ENCODE assay signal across 18 cellular contexts in genomic region chr10:32906595-32906994, GRCh38. TPM values are rescaled to one million over a fixed set of nuclear protein-coding genes. Genes with fewer than 3 reads are reported as not detected.
DNase-seq lines count a peak whose midpoint lies in the region; ATAC-seq and TF ChIP-seq lines count a peak whose summit lies in the region.
"Had no signal": no experiment of that assay in that cellular context is flagged by ENCODE, and none has a peak within 500 bp of the region (broad histone marks: within the 10 kb centered on the region; RNA-seq: fewer than 3 reads in every experiment).

No MANE protein-coding gene starts in this region.

- H2BK5ac ChIP-seq in mesendoderm (ENCODE audit: low read length): no peak overlapping the region

- H3K36me3 Mint-ChIP-seq in CD4-positive, alpha-beta memory T cell: peaks cover 63 to 70% of the 10 kb centered on the region in 2 donors
- peaks cover 25% of the 10 kb centered on the region for H3K36me3 Mint-ChIP-seq in chondrocyte (ENCODE audit: low read depth)

- in situ Hi-C loops in Panc1 (cut with HindIII; ENCODE audit: low pct_unique_long_range_greater_than_20kb, low sequenced_read_pairs): no loop called here

- POLR2A ChIA-PET in CD4-positive, alpha-beta memory T cell (lab: Charles Lee; ENCODE audit: partially characterized antibody): no interaction called here
- POLR2A ChIA-PET in Panc1 (lab: Charles Lee): no interaction called here

- H3K56ac ChIP-seq in mesendoderm (ENCODE audit: low read length): no peak overlapping the region

- no peaks in the 10 kb centered on the region for H3K9me3 Mint-ChIP-seq in CD4-positive, alpha-beta memory T cell
- no peaks in the 10 kb centered on the region for H3K9me3 Mint-ChIP-seq in chondrocyte (ENCODE audit: low read depth)
- H3K9me3 Mint-ChIP-seq: CD8-positive, alpha-beta memory T cell had no signal

- peaks cover 54% of the 10 kb centered on the region for H3K36me3 ChIP-seq in CD4-positive, alpha-beta memory T cell (ENCODE audit: insufficient read depth, low read length)
- H3K36me3 ChIP-seq in Panc1 (ENCODE audit: control insufficient read depth, insufficient read depth, low read length): peaks cover 52% of the 10 kb centered on the region
- H3K36me3 ChIP-seq in mesendoderm (ENCODE audit: control insufficient read depth, insufficient read depth, low read length): peaks cover 2% of the 10 kb centered on the region

- no peak overlapping the region for H3K27ac ChIP-seq in CD4-positive, alpha-beta memory T cell (ENCODE audit: low read depth, low read length)
- peak overlapping the region; percentile 52 for H3K27ac ChIP-seq in Panc1 (ENCODE audit: low read length)
- no peak overlapping the region for H3K27ac ChIP-seq in mesendoderm (ENCODE audit: low read depth, low read length)
- H3K27ac ChIP-seq: HL-60 had no signal

- H4K8ac ChIP-seq in mesendoderm (ENCODE audit: low read depth, low read length): no peak overlapping the region

- H2BK120ac ChIP-seq in mesendoderm (ENCODE audit: low read depth, low read length): no peak overlapping the region

- no peak overlapping the region for H3K4me3 ChIP-seq in CD4-positive, alpha-beta memory T cell (ENCODE audit: low read length in 2 of 2)
- H3K4me3 ChIP-seq in Panc1 (ENCODE audit: low read depth in 2 of 2, low read length in 2 of 2): no peak overlapping the region
- H3K4me3 ChIP-seq in mesendoderm (ENCODE audit: low read length): no peak overlapping the region

- H3K27me3 ChIP-seq in CD4-positive, alpha-beta memory T cell (ENCODE audit: insufficient read depth, low read length): no peaks in the 10 kb centered on the region
- no peaks in the 10 kb centered on the region for H3K27me3 ChIP-seq in Panc1 (ENCODE audit: control insufficient read depth, insufficient read depth, low read length)
- H3K27me3 ChIP-seq in mesendoderm (ENCODE audit: insufficient read depth, low read length, poor library complexity): no peaks in the 10 kb centered on the region
- H3K27me3 ChIP-seq: BE2C had no signal

- H3K9ac ChIP-seq in mesendoderm (ENCODE audit: low read length): no peak overlapping the region

- intact Hi-C loops in CD4-positive, alpha-beta memory T cell (cut with micrococcal nuclease): no loop called here
- intact Hi-C loops in Panc1 (cut with micrococcal nuclease; ENCODE audit: unreplicated experiment): no loop called here

- H3K79me2 ChIP-seq in mesendoderm (ENCODE audit: control insufficient read depth, insufficient read depth, low read length): no peaks in the 10 kb centered on the region

- H2AK5ac ChIP-seq in mesendoderm (ENCODE audit: low read length): no peak overlapping the region

- WGBS in mesendoderm (ENCODE audit: extremely low coverage, insufficient coverage, low lambda C conversion rate): no CpG with 5 or more reads among the region's 4 CpGs

- peak overlapping the region in 6 of 7 donors; percentile 18 to 70 (median 48) for H3K27ac Mint-ChIP-seq in CD4-positive, alpha-beta memory T cell
- H3K27ac Mint-ChIP-seq in chondrocyte (ENCODE audit: unreplicated experiment): peak overlapping the region; percentile 27

- CTCF ChIA-PET in CD4-positive, alpha-beta memory T cell (lab: Charles Lee; ENCODE audit: partially characterized antibody): interaction anchor here (0.5 kb wide), 1 partner anchor 1237 kb away, joined by 3 read pairs; no protein-coding TSS in a partner anchor
- CTCF ChIA-PET in Panc1 (lab: Charles Lee): no interaction called here

- no peak overlapping the region for H3K23ac ChIP-seq in mesendoderm (ENCODE audit: low read length)

- no peak overlapping the region for H2BK15ac ChIP-seq in mesendoderm (replicated peaks; ENCODE audit: low read depth)

- no TSS peak for BruUV-seq in Panc1 (replicated peaks; lab: Mats Ljungman, UMichigan)

- H3K4me3 Mint-ChIP-seq in CD4-positive, alpha-beta memory T cell: peak overlapping the region in 1 of 8 donors; percentile 28
- H3K4me3 Mint-ChIP-seq in chondrocyte (ENCODE audit: unreplicated experiment): no peak overlapping the region

- H3K27me3 Mint-ChIP-seq in CD4-positive, alpha-beta memory T cell: no peaks in the 10 kb centered on the region
- H3K27me3 Mint-ChIP-seq in chondrocyte (ENCODE audit: low read depth): no peaks in the 10 kb centered on the region
- H3K27me3 Mint-ChIP-seq: CD8-positive, alpha-beta memory T cell had no signal

- no peak overlapping the region for H3K18ac ChIP-seq in mesendoderm (ENCODE audit: low read length)

- no peaks in the 10 kb centered on the region for H3K4me1 ChIP-seq in CD4-positive, alpha-beta memory T cell (ENCODE audit: insufficient read depth, low read length)
- H3K4me1 ChIP-seq in Panc1 (ENCODE audit: control insufficient read depth, insufficient read depth, low read length) (no peaks in the 10 kb centered on the region; the same call in 1 of the 2 replicates), mesendoderm (ENCODE audit: control insufficient read depth, low read depth, low read length) (no peaks in the 10 kb centered on the region)
- H3K4me1 ChIP-seq: BE2C had no signal

- no peak overlapping the region for H4K5ac ChIP-seq in mesendoderm (ENCODE audit: low read length)

- peaks cover 14 to 32% (median 22%) of the 10 kb centered on the region in 4 donors for H3K4me1 Mint-ChIP-seq in CD4-positive, alpha-beta memory T cell
- peaks cover 11% of the 10 kb centered on the region for H3K4me1 Mint-ChIP-seq in chondrocyte (ENCODE audit: low read depth)

- peak; percentile 84 for ATAC-seq in GM21526 (IDR thresholded peaks at IDR 0.05; ENCODE audit: low FRiP score, unreplicated experiment)
- peak; percentile 52; the same call in 1 of the 2 replicates for ATAC-seq in Panc1

- no peak overlapping the region for H3K4ac ChIP-seq in mesendoderm (ENCODE audit: low read depth, low read length)

- no peak for DNase-seq in CD4-positive, alpha-beta memory T cell
- DNase-seq in Panc1 (ENCODE audit: low read depth, low spot score): no peak
- DNase-seq in chondrocyte (ENCODE audit: low spot score): no peak
- DNase-seq in Ammon's horn (ENCODE audit: low spot score): no peak
- no peak for DNase-seq in NCI-H146 (lab: John Stamatoyannopoulos, UW)
- DNase-seq in mesendoderm: no peak
- DNase-seq: BE2C; CD8-positive, alpha-beta memory T cell; DMS 273 treated with DMSO at 0.1 percent for 48 hours; KG1; NCI-H1105; NCI-H187; NCI-H2171; NCI-H446 treated with DMSO at 0.1 percent for 48 hours; NCI-H774; SHP77 had no signal

- TF ChIP-seq CTCF in Panc1 (IDR thresholded peaks at IDR 0.05) (no peak), chondrocyte (IDR thresholded peaks at IDR 0.05) (no peak)

- H3K79me1 ChIP-seq in mesendoderm (ENCODE audit: low read length): no peaks in the 10 kb centered on the region

- H3K9me3 ChIP-seq in CD4-positive, alpha-beta memory T cell (ENCODE audit: control insufficient read depth in 1 of 2, low read length in 2 of 2): no peaks in the 10 kb centered on the region
- H3K9me3 ChIP-seq in Panc1 (ENCODE audit: control insufficient read depth, insufficient read depth, low read depth, low read length): no peaks in the 10 kb centered on the region
- H3K9me3 ChIP-seq: BE2C had no signal

- H3K4me2 ChIP-seq in mesendoderm (ENCODE audit: low read length): no peak overlapping the region

RNA-seq across cellular contexts. Expression of gene ITGB1, which starts 51.4 kb away (rescaled TPM):
- 100 to 1,000 TPM; 420 to 435 TPM for total RNA-seq in CD4-positive, alpha-beta memory T cell
- 100 to 1,000 TPM; 634 to 758 TPM for polyA plus RNA-seq in CD4-positive, alpha-beta memory T cell
- total RNA-seq in Panc1 (2021; ENCODE audit: unreplicated experiment): 803 TPM
- polyA plus RNA-seq in Panc1 (2012; ENCODE audit: insufficient read length): 484 TPM
- total RNA-seq in chondrocyte: 951 to 1,280 TPM (median 1,183 TPM) in 3 replicates
- polyA plus RNA-seq in mesendoderm (2013, experiment 1 of 2): 237 TPM
- polyA plus RNA-seq in mesendoderm (2013, experiment 2 of 2): 240 TPM
